In genomic region chr5:3351581-3352442, GRCh38 we compare ENCODE assay signal across 18 cellular contexts.
"Had no signal": no experiment of that assay in that cellular context is flagged by ENCODE, and none has a peak within 500 bp of the region (broad histone marks: within the 10 kb centered on the region; RNA-seq: fewer than 3 reads in every experiment).

No MANE protein-coding gene starts in this region.

- DNase-seq: activated CD4-positive, alpha-beta T cell treated with anti-CD3 and anti-CD28 coated beads, Interleukin-2, amount 10 ng/mL, durations not matched to agents 24 days and 14 days; activated CD4-positive, CD25-positive, alpha-beta regulatory T cell; activated CD8-positive, alpha-beta T cell treated with anti-CD3 and anti-CD28 coated beads for 36 hours; activated gamma-delta T cell; dermis blood vessel endothelial cell; effector memory CD8-positive, alpha-beta T cell; lower lobe of right lung; nucleus accumbens; small intestine; stimulated activated CD4-positive, alpha-beta T cell treated with anti-CD3 and anti-CD28 coated beads, Interleukin-4, amount 100 ng/mL, for 1 hour; stimulated activated naive CD8-positive, alpha-beta T cell treated with anti-CD3 and anti-CD28 coated beads, Interleukin-15, amount 100 ng/mL, for 72 hours; T1000; upper lobe of left lung had no signal

- H3K4me1 Mint-ChIP-seq: activated CD4-positive, alpha-beta T cell treated with anti-CD3 and anti-CD28 coated beads, Interleukin-2, amount 10 ng/mL, durations not matched to agents 24 days and 14 days; nephron; stimulated activated naive CD8-positive, alpha-beta T cell treated with anti-CD3 and anti-CD28 coated beads, Interleukin-15, amount 100 ng/mL, for 72 hours had no signal

- H3K9me3 ChIP-seq: adrenal gland, breast epithelium, lower lobe of right lung, upper lobe of left lung had no signal

- H3K27me3 ChIP-seq: adrenal gland, breast epithelium, upper lobe of left lung had no signal

- H3K4me3 ChIP-seq: adrenal gland, breast epithelium, lower lobe of right lung, upper lobe of left lung had no signal

- ATAC-seq: activated CD8-positive, alpha-beta T cell treated with anti-CD3 and anti-CD28 coated beads for 36 hours; activated naive CD4-positive, alpha-beta T cell treated with anti-CD3 and anti-CD28 coated beads, Interleukin-2, amount 50 U/mL, for 72 hours; effector memory CD8-positive, alpha-beta T cell; lower lobe of right lung; stimulated activated naive CD8-positive, alpha-beta T cell treated with anti-CD3 and anti-CD28 coated beads, Interleukin-15, amount 100 ng/mL, for 72 hours had no signal

- H3K36me3 ChIP-seq: adrenal gland, breast epithelium, lower lobe of right lung, upper lobe of left lung had no signal

- H3K9me3 Mint-ChIP-seq: activated CD4-positive, alpha-beta T cell treated with anti-CD3 and anti-CD28 coated beads, Interleukin-2, amount 10 ng/mL, durations not matched to agents 24 days and 14 days; activated CD8-positive, alpha-beta T cell treated with anti-CD3 and anti-CD28 coated beads for 36 hours; mesothelial cell of epicardium had no signal

- H3K4me1 ChIP-seq: adrenal gland, breast epithelium, lower lobe of right lung, upper lobe of left lung had no signal

- H3K4me3 Mint-ChIP-seq: activated CD4-positive, alpha-beta T cell treated with anti-CD3 and anti-CD28 coated beads, Interleukin-2, amount 10 ng/mL, durations not matched to agents 24 days and 14 days; activated CD8-positive, alpha-beta T cell treated with anti-CD3 and anti-CD28 coated beads for 36 hours; effector memory CD8-positive, alpha-beta T cell; mesothelial cell of epicardium; nephron; stimulated activated naive CD8-positive, alpha-beta T cell treated with anti-CD3 and anti-CD28 coated beads, Interleukin-15, amount 100 ng/mL, for 72 hours had no signal

- H3K27ac Mint-ChIP-seq: activated CD4-positive, alpha-beta T cell treated with anti-CD3 and anti-CD28 coated beads, Interleukin-2, amount 10 ng/mL, durations not matched to agents 24 days and 14 days; activated CD8-positive, alpha-beta T cell treated with anti-CD3 and anti-CD28 coated beads for 36 hours; activated naive CD4-positive, alpha-beta T cell treated with anti-CD3 and anti-CD28 coated beads, Interleukin-2, amount 50 U/mL, for 72 hours; effector memory CD8-positive, alpha-beta T cell; mesothelial cell of epicardium; nephron; stimulated activated naive CD8-positive, alpha-beta T cell treated with anti-CD3 and anti-CD28 coated beads, Interleukin-15, amount 100 ng/mL, for 72 hours had no signal

- H3K27ac ChIP-seq: adrenal gland, breast epithelium, lower lobe of right lung, upper lobe of left lung had no signal

- H3K36me3 Mint-ChIP-seq: mesothelial cell of epicardium had no signal

- H3K27me3 Mint-ChIP-seq: activated CD4-positive, alpha-beta T cell treated with anti-CD3 and anti-CD28 coated beads, Interleukin-2, amount 10 ng/mL, durations not matched to agents 24 days and 14 days; activated CD8-positive, alpha-beta T cell treated with anti-CD3 and anti-CD28 coated beads for 36 hours; effector memory CD8-positive, alpha-beta T cell had no signal
